ENCODE assay signal across 8 cellular contexts in the genomic region with DNA sequence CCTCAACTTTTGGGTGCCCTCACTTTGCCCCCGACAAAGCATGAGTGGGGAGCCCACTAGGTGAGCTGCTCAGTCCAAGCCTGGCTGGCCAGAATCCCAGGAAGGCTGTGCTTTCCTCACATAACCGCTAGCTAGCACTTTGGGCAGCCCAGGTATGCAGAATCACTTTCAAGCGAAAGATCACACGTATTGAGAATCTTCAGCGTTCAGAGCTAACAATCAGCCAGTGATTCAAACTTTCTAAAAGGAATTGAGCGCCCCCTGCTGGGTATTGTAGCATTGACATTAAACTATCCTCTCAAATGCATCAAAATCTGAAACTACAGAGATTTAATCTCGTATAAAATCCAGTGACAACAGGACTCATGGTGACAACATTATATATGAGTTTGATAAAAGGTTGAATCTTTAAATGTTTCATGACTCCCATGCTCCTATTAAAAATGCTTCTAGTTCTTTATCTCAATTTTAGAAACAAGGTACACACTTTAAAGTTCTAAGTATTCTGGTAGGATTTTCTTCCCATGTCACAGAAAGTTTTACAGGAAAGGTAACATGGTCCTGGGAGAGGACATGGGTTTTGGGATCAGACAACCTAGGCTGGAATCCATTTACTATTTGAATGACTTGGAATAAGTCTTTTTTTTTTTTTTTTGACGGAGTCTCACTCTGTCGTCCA. TPM values are rescaled to one million over a fixed set of nuclear protein-coding genes. Genes with fewer than 3 reads are reported as not detected.
A peak's percentile ranks its signal among the peaks of the same experiment; 100 is the strongest.
DNase-seq lines count a peak whose midpoint lies in the region; ATAC-seq and TF ChIP-seq lines count a peak whose summit lies in the region.

No MANE protein-coding gene starts in this region.

- intact Hi-C loops in Calu3 (cut with micrococcal nuclease; ENCODE audit: unreplicated experiment) (loop anchor here (1.0 to 5.0 kb wide), 7 partner anchors 47 to 277 kb away; no protein-coding TSS in a partner anchor), lower lobe of right lung (cut with DNase I) (loop anchor here (10.0 kb wide), 1 partner anchor 259 kb away; no protein-coding TSS in a partner anchor)

- H3K36me3 ChIP-seq in lower lobe of right lung: peaks cover 37% of the 10 kb centered on the region

- H3K27ac ChIP-seq in lower lobe of right lung: no peak overlapping the region

- no peaks in the 10 kb centered on the region for H3K36me3 Mint-ChIP-seq in Calu3 (ENCODE audit: insufficient read depth, unreplicated experiment)

- H3K9me3 Mint-ChIP-seq in Calu3 (ENCODE audit: low read depth, unreplicated experiment): no peaks in the 10 kb centered on the region

- TF ChIP-seq CTCF in Calu3 (IDR thresholded peaks at IDR 0.05; ENCODE audit: unreplicated experiment): peak; percentile 76
- peak; percentile 81 for TF ChIP-seq CTCF in lower lobe of right lung (IDR thresholded peaks at IDR 0.05)

- H3K4me3 Mint-ChIP-seq in Calu3 (ENCODE audit: low read depth, unreplicated experiment): no peak overlapping the region

- CTCF ChIA-PET in Calu3 (lab: Charles Lee): interaction anchor here (0.6 to 2.8 kb wide), 22 partner anchors 9 to 276 kb away, joined by 3 to 41 read pairs (median 4); partner anchors contain the start of genes AMOTL2, ANAPC13, CEP63 and RYK

- DNase-seq in Calu3 (peak; percentile 94), NCI-H446 (lab: John Stamatoyannopoulos, UW) (peak; percentile 80 to 87), dermis blood vessel endothelial cell (peak; percentile 87), lower lobe of right lung (no peak)
- DNase-seq in activated CD4-positive, alpha-beta T cell treated with anti-CD3 and anti-CD28 coated beads, Interleukin-2, amount 50 U/mL, for 1 hour: peak; percentile 79
- DNase-seq in stimulated activated CD8-positive, alpha-beta memory T cell treated with anti-CD3 and anti-CD28 coated beads, Interleukin-12 subunit alpha, Interleukin-12 subunit beta, amount 100 ng/mL, for 4 hours (ENCODE audit: low read depth): peak; percentile 35

- no peaks in the 10 kb centered on the region for H3K27me3 ChIP-seq in lower lobe of right lung (ENCODE audit: low read depth)

- no peak overlapping the region for H3K27ac Mint-ChIP-seq in Calu3 (ENCODE audit: unreplicated experiment)

- H3K4me1 Mint-ChIP-seq in Calu3 (ENCODE audit: low read depth, unreplicated experiment): peaks cover 23% of the 10 kb centered on the region

- BruUV-seq in Calu3 (replicated peaks; lab: Mats Ljungman, UMichigan): no TSS peak

- no peak overlapping the region for H3K4me3 ChIP-seq in lower lobe of right lung

- no peaks in the 10 kb centered on the region for H3K9me3 ChIP-seq in lower lobe of right lung

- ATAC-seq in HG02571 (IDR thresholded peaks at IDR 0.05; ENCODE audit: unreplicated experiment): peak; percentile 62
- peak; percentile 74 to 78 for ATAC-seq in lower lobe of right lung
- ATAC-seq in HG03469 (IDR thresholded peaks at IDR 0.05; ENCODE audit: unreplicated experiment): no peak

- peaks cover 32% of the 10 kb centered on the region for H3K4me1 ChIP-seq in lower lobe of right lung

- H3K27me3 Mint-ChIP-seq in Calu3 (ENCODE audit: unreplicated experiment): no peaks in the 10 kb centered on the region

RNA-seq across cellular contexts. Expression of gene ANAPC13, which starts 11.8 kb away (rescaled TPM):
- 49.2 and 51.3 TPM in 2 replicates for total RNA-seq in Calu3 (2022)
- total RNA-seq in dermis blood vessel endothelial cell: 80.8 and 87.0 TPM in 2 replicates
- total RNA-seq in lower lobe of right lung: 53.1 TPM

RNA-seq across cellular contexts. Expression of gene CEP63, which starts 11.8 kb away (rescaled TPM):
- total RNA-seq in Calu3 (2022) (37.4 and 37.7 TPM in 2 replicates), dermis blood vessel endothelial cell (14.0 and 17.5 TPM in 2 replicates), lower lobe of right lung (20.6 TPM)
